ENCODE assay signal across 8 cellular contexts in the genomic region with DNA sequence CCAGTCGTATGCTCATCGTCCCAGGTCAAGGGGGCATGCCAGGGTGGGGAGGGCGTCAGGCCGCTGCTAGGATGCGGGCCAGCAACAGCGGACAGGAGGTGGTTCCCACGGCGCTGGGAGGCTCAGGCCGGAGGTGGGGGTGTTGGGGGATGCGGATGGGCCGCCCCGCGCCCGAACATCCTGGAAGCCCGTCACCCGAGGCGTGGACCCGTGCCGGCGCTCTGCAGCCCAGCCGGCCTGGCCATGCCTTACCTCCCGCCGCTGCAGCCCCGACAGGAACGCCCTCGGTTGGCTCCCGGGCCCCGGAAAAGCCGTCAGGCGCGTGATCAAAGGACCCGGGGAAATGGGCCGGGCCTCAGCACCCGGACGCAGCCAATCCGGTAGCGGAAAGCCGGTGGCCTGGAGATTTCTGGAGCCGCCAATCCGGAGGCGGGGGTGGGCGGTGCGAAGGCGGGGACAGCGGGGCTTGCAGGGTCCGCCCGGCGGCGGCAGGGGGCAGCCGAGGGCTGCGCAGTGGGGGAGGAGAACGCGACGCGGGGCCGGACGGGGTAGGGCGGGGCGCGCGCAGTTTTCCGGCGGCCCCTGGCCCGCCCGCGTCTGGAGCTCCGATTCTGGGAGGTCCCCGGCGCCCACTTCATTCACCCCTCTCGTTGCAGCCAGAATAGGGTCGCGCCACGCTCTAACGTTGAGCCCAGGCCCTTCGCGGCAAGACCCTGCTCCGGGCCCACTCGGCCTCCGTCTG.
A peak's percentile ranks its signal among the peaks of the same experiment; 100 is the strongest.
DNase-seq lines count a peak whose midpoint lies in the region; ATAC-seq and TF ChIP-seq lines count a peak whose summit lies in the region.

A gene (minus strand): TSS at position 280 of the 742 bp plus-strand sequence. CDS start 1,215 bp downstream, outside the sequence.

- peak within 1 kb of the TSS; percentile 97 for H3K27ac ChIP-seq in caudate nucleus (ENCODE audit: low read depth, low read length)

- DNase-seq in AG09309 (ENCODE audit: low read depth), result peak; percentile 59
- DNase-seq in NCI-H345 treated with DMSO at 0.1 percent for 48 hours (lab: John Stamatoyannopoulos, UW; ENCODE audit: unreplicated experiment), result peak; percentile 85
- peak; percentile 94 to 97 (median 96) for DNase-seq in activated CD4-positive, CD25-positive, alpha-beta regulatory T cell (lab: John Stamatoyannopoulos, UW)
- DNase-seq in caudate nucleus (lab: John Stamatoyannopoulos, UW), result peak in 60 of 61 donors; percentile 59 to 99 (median 95)
- peak; percentile 99 for DNase-seq in islet precursor cell
- DNase-seq in stimulated activated CD4-positive, alpha-beta T cell treated with anti-CD3 and anti-CD28 coated beads, Interleukin-12 subunit alpha, Interleukin-12 subunit beta, amount 100 ng/mL, for 4 hours, result peak; percentile 98

- H3K4me3 ChIP-seq in AG09309 (ENCODE audit: control insufficient read depth, low read depth, low read length), result peak within 1 kb of the TSS; percentile 98

- TF ChIP-seq CTCF in AG09309 (IDR thresholded peaks at IDR 0.05; ENCODE audit: control insufficient read depth, insufficient read depth, low read depth, low read length, missing control alignments), result peak; percentile 71

- ATAC-seq in GM19023 (IDR thresholded peaks at IDR 0.05; ENCODE audit: unreplicated experiment) (peak; percentile 83), HG03280 (IDR thresholded peaks at IDR 0.05; ENCODE audit: unreplicated experiment) (peak; percentile 89)

Comparison
In these comparisons a context has a peak if more than half of its experiments do, and no peak if none do; other contexts are left out.
1. Peak in every context shown above with its lines: DNase-seq, ATAC-seq, H3K4me3 ChIP-seq and H3K27ac ChIP-seq.